8 cellular contexts compared by ENCODE assay signal in genomic region chr1:27111771-27112573, GRCh38. TPM values are rescaled to one million over a fixed set of nuclear protein-coding genes. Genes with fewer than 3 reads are reported as not detected.
A peak's percentile ranks its signal among the peaks of the same experiment; 100 is the strongest.
DNase-seq lines count a peak whose midpoint lies in the region; ATAC-seq, FAIRE-seq and TF ChIP-seq lines count a peak whose summit lies in the region.

No MANE protein-coding gene starts in this region.

- peak overlapping the region; percentile 34 for H3K4me3 Mint-ChIP-seq in dendritic cell treated with granulocyte-macrophage colony-stimulating factor and Interleukin-4, amounts not matched to agents 40 ng/mL and 50 ng/mL, for 4 days

- H3K27ac ChIP-seq in mesenchymal stem cell (ENCODE audit: low read length, poor library complexity, severe bottlenecking), result peak overlapping the region; percentile 81

- peak overlapping the region in 1 of 2 experiments; percentile 26 for H3K14ac ChIP-seq in mesenchymal stem cell (ENCODE audit: low read length in 2 of 2)

- H2BK12ac ChIP-seq in mesenchymal stem cell (ENCODE audit: low read length in 2 of 2), result peak overlapping the region in 1 of 2 experiments; percentile 77

- no peak for ATAC-seq in GM18870 (IDR thresholded peaks at IDR 0.05; ENCODE audit: unreplicated experiment)

- H4K91ac ChIP-seq in mesenchymal stem cell (ENCODE audit: low read length), result peak overlapping the region; percentile 62

- no peaks in the 10 kb centered on the region for H3K9me3 Mint-ChIP-seq in dendritic cell treated with granulocyte-macrophage colony-stimulating factor and Interleukin-4, amounts not matched to agents 40 ng/mL and 50 ng/mL, for 4 days

- peaks cover 29% of the 10 kb centered on the region for H3K36me3 Mint-ChIP-seq in dendritic cell treated with granulocyte-macrophage colony-stimulating factor and Interleukin-4, amounts not matched to agents 40 ng/mL and 50 ng/mL, for 4 days (ENCODE audit: low read depth)

- H3K4me2 ChIP-seq in mesenchymal stem cell (ENCODE audit: low read length, poor library complexity, severe bottlenecking), result no peak overlapping the region

- peak overlapping the region; percentile 32 for H3K27ac Mint-ChIP-seq in dendritic cell treated with granulocyte-macrophage colony-stimulating factor and Interleukin-4, amounts not matched to agents 40 ng/mL and 50 ng/mL, for 4 days

- TF ChIP-seq POLR2A in H54 (IDR thresholded peaks at IDR 0.05; ENCODE audit: low read depth, low read length), result no peak

- H3K79me1 ChIP-seq in mesenchymal stem cell (replicated peaks; ENCODE audit: low read length, poor library complexity, severe bottlenecking), result peaks cover 42% of the 10 kb centered on the region

- peaks cover 14% of the 10 kb centered on the region for H3K4me1 ChIP-seq in mesenchymal stem cell (ENCODE audit: control insufficient read depth, insufficient read depth, low read depth, low read length)

- no peaks in the 10 kb centered on the region for H3K27me3 Mint-ChIP-seq in dendritic cell treated with granulocyte-macrophage colony-stimulating factor and Interleukin-4, amounts not matched to agents 40 ng/mL and 50 ng/mL, for 4 days

- H2AFZ ChIP-seq in mesenchymal stem cell (ENCODE audit: low read depth, low read length), result no peak overlapping the region

- H3K18ac ChIP-seq in mesenchymal stem cell (ENCODE audit: low read depth in 1 of 2, low read length in 2 of 2), result peak overlapping the region; percentile 65 to 95

- H2BK15ac ChIP-seq in mesenchymal stem cell (ENCODE audit: low read depth, poor library complexity, severe bottlenecking), result no peak overlapping the region

- peak overlapping the region in 1 of 2 experiments; percentile 54 for H3K4ac ChIP-seq in mesenchymal stem cell (ENCODE audit: low read depth in 1 of 2, low read length in 2 of 2)

- no peaks in the 10 kb centered on the region for H3K27me3 ChIP-seq in mesenchymal stem cell (ENCODE audit: control insufficient read depth in 1 of 2, insufficient read depth in 1 of 2, low read length in 2 of 2)

- H3K4me3 ChIP-seq in mesenchymal stem cell (ENCODE audit: insufficient read depth in 1 of 2, low read depth in 1 of 2, low read length in 2 of 2), result no peak overlapping the region

- peaks cover 76% of the 10 kb centered on the region for H3K4me1 Mint-ChIP-seq in dendritic cell treated with granulocyte-macrophage colony-stimulating factor and Interleukin-4, amounts not matched to agents 40 ng/mL and 50 ng/mL, for 4 days (ENCODE audit: low read depth)

- H3K9me3 ChIP-seq in mesenchymal stem cell (ENCODE audit: control insufficient read depth, low read length), result no peaks in the 10 kb centered on the region

- H4K8ac ChIP-seq in mesenchymal stem cell (ENCODE audit: low read length), result no peak overlapping the region

- in situ Hi-C loops in G401 (cut with HindIII; ENCODE audit: low sequenced_read_pairs), result no loop called here

- no peak overlapping the region for H2BK120ac ChIP-seq in mesenchymal stem cell (ENCODE audit: low read depth, low read length)

- peak; percentile 69 for FAIRE-seq in H54 (lab: Jason Lieb, UNC)

- no peak overlapping the region for H3K9ac ChIP-seq in mesenchymal stem cell (ENCODE audit: low read length)

- DNase-seq in G401 (ENCODE audit: low spot score) (peak; percentile 90), H54 (ENCODE audit: insufficient read length, low spot score) (peak; percentile 81), NCI-H2171 (lab: John Stamatoyannopoulos, UW) (peak; percentile 11), mesenchymal stem cell (peak; percentile 100)
- DNase-seq in activated CD4-positive, alpha-beta T cell treated with anti-CD3 and anti-CD28 coated beads, Interleukin-2, amount 50 U/mL, for 1 hour, result peak; percentile 53
- peak; percentile 37 to 42 for DNase-seq in stimulated activated CD8-positive, alpha-beta memory T cell treated with anti-CD3 and anti-CD28 coated beads, Interleukin-15, amount 100 ng/mL, for 4 hours (ENCODE audit: low read depth in 2 of 2)

- H2BK5ac ChIP-seq in mesenchymal stem cell (ENCODE audit: low read depth, low read length, poor library complexity, severe bottlenecking), result no peak overlapping the region

- peaks cover 13 to 20% of the 10 kb centered on the region in 2 experiments for H3K36me3 ChIP-seq in mesenchymal stem cell (ENCODE audit: control insufficient read depth in 1 of 2, insufficient read depth in 2 of 2, low read depth in 1 of 2, low read length in 2 of 2)

- no peak overlapping the region for H3K23ac ChIP-seq in mesenchymal stem cell (ENCODE audit: low read length in 2 of 2)

- intact Hi-C loops in dendritic cell treated with granulocyte-macrophage colony-stimulating factor and Interleukin-4, amounts not matched to agents 40 ng/mL and 50 ng/mL, for 4 days (cut with micrococcal nuclease), result no loop called here

- WGBS in mesenchymal stem cell, result 15% methylated on average over 5 of the region's 5 CpGs

- peak overlapping the region; percentile 85 for H2AK5ac ChIP-seq in mesenchymal stem cell (ENCODE audit: low read length, severe bottlenecking)

RNA-seq across cellular contexts. Expression of gene SLC9A1, which starts 43.0 kb away (rescaled TPM):
- 1.4 and 4.2 TPM in 2 replicates for total RNA-seq in G401 (2014; rRNA removed; shearing (Covaris generic))
- 37.0 TPM for polyA plus RNA-seq in mesenchymal stem cell (2013, experiment 1 of 2)
- 36.1 TPM for polyA plus RNA-seq in mesenchymal stem cell (2013, experiment 2 of 2)

Comparison
In these comparisons a context has a peak if more than half of its experiments do, and no peak if none do; other contexts are left out.
1. DNase-seq: peak in every context shown above with its lines; median percentile 100 in mesenchymal stem cell; 90 in G401; 81 in H54; 53 in activated CD4-positive, alpha-beta T cell treated with anti-CD3 and anti-CD28 coated beads, Interleukin-2, amount 50 U/mL, for 1 hour; 40 in stimulated activated CD8-positive, alpha-beta memory T cell treated with anti-CD3 and anti-CD28 coated beads, Interleukin-15, amount 100 ng/mL, for 4 hours; 11 in NCI-H2171.